ENCODE assay signal across 13 cellular contexts in the genomic region with DNA sequence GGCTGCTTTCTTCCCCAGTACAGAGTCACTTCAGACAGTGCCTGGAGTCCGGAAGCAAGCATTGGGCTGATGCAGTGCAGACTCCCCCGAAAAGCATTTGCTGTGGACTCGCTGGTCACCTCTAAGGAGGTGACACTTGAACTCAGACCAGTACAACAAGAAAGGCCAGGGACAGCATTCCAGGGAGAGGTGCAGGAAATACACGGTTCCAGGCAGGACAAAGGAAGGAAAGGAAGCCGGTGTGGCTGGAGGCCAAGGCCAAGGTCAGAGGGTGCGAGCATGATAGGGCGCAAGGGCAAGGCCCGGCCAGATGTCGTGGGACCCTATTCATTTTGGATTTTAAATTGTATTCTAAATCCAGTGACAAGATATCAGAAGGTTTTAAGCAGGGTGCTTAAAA.
A peak's percentile ranks its signal among the peaks of the same experiment; 100 is the strongest.
DNase-seq lines count a peak whose midpoint lies in the region; ATAC-seq, FAIRE-seq and TF ChIP-seq lines count a peak whose summit lies in the region.
"Had no signal": no experiment of that assay in that cellular context is flagged by ENCODE, and none has a peak within 500 bp of the region (broad histone marks: within the 10 kb centered on the region; RNA-seq: fewer than 3 reads in every experiment).

No MANE protein-coding gene starts in this region.

- peaks cover 11% of the 10 kb centered on the region for H3K36me3 Mint-ChIP-seq in Caco-2 (ENCODE audit: insufficient read depth, unreplicated experiment)
- no peaks in the 10 kb centered on the region for H3K36me3 Mint-ChIP-seq in stimulated activated effector memory CD8-positive, alpha-beta T cell treated with anti-CD3 and anti-CD28 coated beads, Interleukin-12 subunit alpha, Interleukin-12 subunit beta, amount 100 ng/mL, for 72 hours

- no peak overlapping the region for H3K4me3 ChIP-seq in heart right ventricle
- H3K4me3 ChIP-seq in left ventricle myocardium inferior = no peak overlapping the region
- no peak overlapping the region for H3K4me3 ChIP-seq in Caco-2 (ENCODE audit: low read depth, low read length)
- H3K4me3 ChIP-seq in liver (ENCODE audit: low read depth in 1 of 3, low read length in 3 of 3) = no peak overlapping the region
- H3K4me3 ChIP-seq: GM23338 had no signal

- intact Hi-C loops in heart right ventricle (cut with DNase I) (loop anchor here in 8 of 10 donors (5.0 to 10.0 kb wide), 6 partner anchors 77 to 429 kb away; no protein-coding TSS in a partner anchor), left ventricle myocardium inferior (cut with micrococcal nuclease) (no loop called here), Caco-2 (cut with micrococcal nuclease; ENCODE audit: unreplicated experiment) (loop anchor here (5.0 kb wide), 3 partner anchors 307 to 467 kb away; a partner anchor contains a TSS)

- peak in 6 of 8 donors; percentile 25 to 56 (median 35) for ATAC-seq in heart right ventricle
- no peak for ATAC-seq in stimulated activated effector memory CD8-positive, alpha-beta T cell treated with anti-CD3 and anti-CD28 coated beads, Interleukin-12 subunit alpha, Interleukin-12 subunit beta, amount 100 ng/mL, for 72 hours

- H3K27ac ChIP-seq in heart right ventricle (no peak overlapping the region), left ventricle myocardium inferior (replicated peaks) (no peak overlapping the region), liver (ENCODE audit: low read depth in 1 of 2, low read length in 2 of 2) (no peak overlapping the region)

- H3K4me1 Mint-ChIP-seq in Caco-2 (ENCODE audit: low read depth, unreplicated experiment) = peaks cover 24% of the 10 kb centered on the region
- peaks cover 6% of the 10 kb centered on the region for H3K4me1 Mint-ChIP-seq in stimulated activated effector memory CD8-positive, alpha-beta T cell treated with anti-CD3 and anti-CD28 coated beads, Interleukin-12 subunit alpha, Interleukin-12 subunit beta, amount 100 ng/mL, for 72 hours

- BruUV-seq in Caco-2 (replicated peaks; lab: Mats Ljungman, UMichigan) = no TSS peak

- no peaks in the 10 kb centered on the region for H3K9me3 Mint-ChIP-seq in Caco-2 (ENCODE audit: unreplicated experiment)
- H3K9me3 Mint-ChIP-seq in stimulated activated effector memory CD8-positive, alpha-beta T cell treated with anti-CD3 and anti-CD28 coated beads, Interleukin-12 subunit alpha, Interleukin-12 subunit beta, amount 100 ng/mL, for 72 hours = no peaks in the 10 kb centered on the region
- H3K9me3 Mint-ChIP-seq: CD4-positive, alpha-beta T cell; GM23338 had no signal

- no peak for TF ChIP-seq RAD21 in liver (IDR thresholded peaks at IDR 0.05)

- H3K36me3 ChIP-seq in heart right ventricle = no peaks in the 10 kb centered on the region
- no peaks in the 10 kb centered on the region for H3K36me3 ChIP-seq in left ventricle myocardium inferior
- no peaks in the 10 kb centered on the region for H3K36me3 ChIP-seq in Caco-2 (ENCODE audit: control insufficient read depth, insufficient read depth, low read length)
- no peaks in the 10 kb centered on the region for H3K36me3 ChIP-seq in liver (ENCODE audit: control insufficient read depth in 4 of 4, insufficient read depth in 3 of 4, low read depth in 1 of 4, low read length in 3 of 4)

- peaks cover 0 to 16% (median 12%) of the 10 kb centered on the region in 9 donors for H3K4me1 ChIP-seq in heart right ventricle
- H3K4me1 ChIP-seq in left ventricle myocardium inferior = peaks cover 15% of the 10 kb centered on the region
- H3K4me1 ChIP-seq in Caco-2 = peaks cover 18% of the 10 kb centered on the region
- peaks cover 0 to 8% (median 0%) of the 10 kb centered on the region in 4 donors for H3K4me1 ChIP-seq in liver (ENCODE audit: control insufficient read depth in 4 of 4, insufficient read depth in 4 of 4, low read length in 3 of 4)

- H3K4me3 Mint-ChIP-seq in Caco-2 (ENCODE audit: unreplicated experiment) = no peak overlapping the region
- H3K4me3 Mint-ChIP-seq in stimulated activated effector memory CD8-positive, alpha-beta T cell treated with anti-CD3 and anti-CD28 coated beads, Interleukin-12 subunit alpha, Interleukin-12 subunit beta, amount 100 ng/mL, for 72 hours = no peak overlapping the region
- H3K4me3 Mint-ChIP-seq: B cell; CD4-positive, alpha-beta T cell; GM23338 had no signal

- H3K27me3 ChIP-seq in heart right ventricle (no peaks in the 10 kb centered on the region), left ventricle myocardium inferior (ENCODE audit: low read depth) (no peaks in the 10 kb centered on the region), Caco-2 (replicated peaks; ENCODE audit: control insufficient read depth, insufficient read depth, low read length) (no peaks in the 10 kb centered on the region), liver (ENCODE audit: control insufficient read depth in 4 of 4, insufficient read depth in 4 of 4, low read length in 3 of 4) (no peaks in the 10 kb centered on the region)

- H3K9me3 ChIP-seq in heart right ventricle (no peaks in the 10 kb centered on the region), left ventricle myocardium inferior (replicated peaks) (no peaks in the 10 kb centered on the region), Caco-2 (no peaks in the 10 kb centered on the region), liver (ENCODE audit: control insufficient read depth in 4 of 4, low read length in 3 of 4) (no peaks in the 10 kb centered on the region)

- H3K27ac Mint-ChIP-seq in Caco-2 (ENCODE audit: unreplicated experiment) = peak overlapping the region; percentile 0
- peak overlapping the region; percentile 76 for H3K27ac Mint-ChIP-seq in stimulated activated effector memory CD8-positive, alpha-beta T cell treated with anti-CD3 and anti-CD28 coated beads, Interleukin-12 subunit alpha, Interleukin-12 subunit beta, amount 100 ng/mL, for 72 hours
- H3K27ac Mint-ChIP-seq: B cell; CD4-positive, alpha-beta T cell; GM23338 had no signal

- POLR2A ChIA-PET in Caco-2 (lab: Charles Lee) = interaction anchor here (0.5 kb wide), 1 partner anchor 455 kb away, joined by 7 read pairs; no protein-coding TSS in a partner anchor

- 46% methylated on average over 9 of the region's 9 CpGs for WGBS in heart right ventricle, 2 donors
- WGBS in liver = 50% methylated on average over 9 of the region's 9 CpGs

- no peak for FAIRE-seq in frontal cortex (lab: Jason Lieb, UNC)
- FAIRE-seq: D721Med, G401.6 had no signal

- DNase-seq in heart right ventricle (no peak), left ventricle myocardium inferior (no peak), Caco-2 (no peak), hypothalamus (lab: John Stamatoyannopoulos, UW) (no peak), frontal cortex (ENCODE audit: low spot score in 2 of 2) (no peak)
- no peak for DNase-seq in stimulated activated effector memory CD8-positive, alpha-beta T cell treated with anti-CD3 and anti-CD28 coated beads, Interleukin-12 subunit alpha, Interleukin-12 subunit beta, amount 100 ng/mL, for 72 hours (ENCODE audit: low spot score in 2 of 2)
- DNase-seq: H7 had no signal

- no peak overlapping the region for H3K9ac ChIP-seq in liver (ENCODE audit: low read depth in 1 of 2, low read length in 2 of 2)

- CTCF ChIA-PET in Caco-2 (lab: Charles Lee) = no interaction called here

- H3K27me3 Mint-ChIP-seq in Caco-2 (ENCODE audit: insufficient read depth, unreplicated experiment) = no peaks in the 10 kb centered on the region
- H3K27me3 Mint-ChIP-seq: B cell had no signal

- TF ChIP-seq CTCF in heart right ventricle (IDR thresholded peaks at IDR 0.05) (no peak), left ventricle myocardium inferior (IDR thresholded peaks at IDR 0.05; ENCODE audit: borderline replicate concordance) (no peak), Caco-2 (IDR thresholded peaks at IDR 0.05; ENCODE audit: insufficient read depth in 1 of 2, low read depth in 1 of 2, low read length in 1 of 2, severe bottlenecking in 1 of 2, unreplicated experiment in 1 of 2) (no peak), liver (IDR thresholded peaks at IDR 0.05; ENCODE audit: low read depth, low read length, missing input control) (no peak)

TF ChIP-seq in liver, 16 proteins besides CTCF, POLR2A, EP300 and RAD21:
- TF ChIP-seq, protein P1, sequence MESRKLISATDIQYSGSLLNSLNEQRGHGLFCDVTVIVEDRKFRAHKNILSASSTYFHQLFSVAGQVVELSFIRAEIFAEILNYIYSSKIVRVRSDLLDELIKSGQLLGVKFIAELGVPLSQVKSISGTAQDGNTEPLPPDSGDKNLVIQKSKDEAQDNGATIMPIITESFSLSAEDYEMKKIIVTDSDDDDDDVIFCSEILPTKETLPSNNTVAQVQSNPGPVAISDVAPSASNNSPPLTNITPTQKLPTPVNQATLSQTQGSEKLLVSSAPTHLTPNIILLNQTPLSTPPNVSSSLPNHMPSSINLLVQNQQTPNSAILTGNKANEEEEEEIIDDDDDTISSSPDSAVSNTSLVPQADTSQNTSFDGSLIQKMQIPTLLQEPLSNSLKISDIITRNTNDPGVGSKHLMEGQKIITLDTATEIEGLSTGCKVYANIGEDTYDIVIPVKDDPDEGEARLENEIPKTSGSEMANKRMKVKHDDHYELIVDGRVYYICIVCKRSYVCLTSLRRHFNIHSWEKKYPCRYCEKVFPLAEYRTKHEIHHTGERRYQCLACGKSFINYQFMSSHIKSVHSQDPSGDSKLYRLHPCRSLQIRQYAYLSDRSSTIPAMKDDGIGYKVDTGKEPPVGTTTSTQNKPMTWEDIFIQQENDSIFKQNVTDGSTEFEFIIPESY (IDR thresholded peaks at IDR 0.05) = no peak
- peak; percentile 90 for TF ChIP-seq NR2F2 (IDR thresholded peaks at IDR 0.05)
TF ChIP-seq in liver: peak in this region for 1.
